ENCODE assay signal across 25 cellular contexts in genomic region chr20:42714298-42715141, GRCh38.
DNase-seq lines count a peak whose midpoint lies in the region; ATAC-seq and TF ChIP-seq lines count a peak whose summit lies in the region.
"Had no signal": no experiment of that assay in that cellular context is flagged by ENCODE, and none has a peak within 500 bp of the region (broad histone marks: within the 10 kb centered on the region; RNA-seq: fewer than 3 reads in every experiment).

No MANE protein-coding gene starts in this region.

- ATAC-seq in stimulated activated memory B cell treated with anti-CD40 and anti-IgM and Interleukin-4, amounts not matched to agents 10 μg/mL and 1 μg/mL and 100 μg/mL, for 72 hours = no peak
- ATAC-seq: activated T-helper 17 cell treated with anti-CD3 and anti-CD28 coated beads, Interleukin-2, amount 50 U/mL, for 72 hours; effector memory CD8-positive, alpha-beta T cell; psoas muscle had no signal

- no peak overlapping the region for H3K4me3 ChIP-seq in LNCaP clone FGC (ENCODE audit: low read depth, low read length)
- H3K4me3 ChIP-seq: cardiac muscle cell, psoas muscle, uterus had no signal

- H3K4me1 Mint-ChIP-seq in stimulated activated memory B cell treated with anti-CD40 and anti-IgM and Interleukin-4, amounts not matched to agents 10 μg/mL and 1 μg/mL and 100 μg/mL, for 72 hours = no peaks in the 10 kb centered on the region
- H3K4me1 Mint-ChIP-seq: activated naive CD4-positive, alpha-beta T cell treated with anti-CD3 and anti-CD28 coated beads, Interleukin-2, amount 50 U/mL, for 24 hours; activated T-helper 17 cell treated with anti-CD3 and anti-CD28 coated beads, Interleukin-2, amount 50 U/mL, for 72 hours; CD14-positive monocyte; memory B cell had no signal

- DNase-seq in LNCaP clone FGC (ENCODE audit: low read depth) = peak; percentile 1
- peak; percentile 31 for DNase-seq in NCI-H345 treated with DMSO at 0.1 percent for 48 hours (lab: John Stamatoyannopoulos, UW; ENCODE audit: unreplicated experiment)
- peak; percentile 24 for DNase-seq in mucosa of gallbladder (ENCODE audit: low spot score)
- no peak for DNase-seq in OCI-M2 (lab: John Stamatoyannopoulos, UW; ENCODE audit: unreplicated experiment)
- no peak for DNase-seq in NCI-H82 (lab: John Stamatoyannopoulos, UW)
- DNase-seq: activated CD4-positive, alpha-beta T cell treated with anti-CD3 and anti-CD28 coated beads, Interleukin-2, amount 50 U/mL, for 4 hours; activated CD8-positive, alpha-beta memory T cell treated with anti-CD3 and anti-CD28 coated beads, Interleukin-2, amount 50 U/mL, for 4 hours; cortex of kidney; effector memory CD8-positive, alpha-beta T cell; erythroblast; head of caudate nucleus; NCI-H187; NCI-H2227 treated with DMSO at 0.1 percent for 48 hours; psoas muscle; stimulated activated CD4-positive, alpha-beta T cell treated with anti-CD3 and anti-CD28 coated beads, Interleukin-15, amount 100 ng/mL, for 24 hours; stimulated activated naive CD4-positive, alpha-beta T cell treated with Interleukin-2 at 50 U/mL for 16 hours; uterus had no signal

- H3K36me3 Mint-ChIP-seq in stimulated activated memory B cell treated with anti-CD40 and anti-IgM and Interleukin-4, amounts not matched to agents 10 μg/mL and 1 μg/mL and 100 μg/mL, for 72 hours = no peaks in the 10 kb centered on the region
- H3K36me3 Mint-ChIP-seq: CD14-positive monocyte had no signal

- H3K9me3 Mint-ChIP-seq in stimulated activated memory B cell treated with anti-CD40 and anti-IgM and Interleukin-4, amounts not matched to agents 10 μg/mL and 1 μg/mL and 100 μg/mL, for 72 hours = peaks cover 11% of the 10 kb centered on the region

- no peak overlapping the region for H3K4me3 Mint-ChIP-seq in stimulated activated memory B cell treated with anti-CD40 and anti-IgM and Interleukin-4, amounts not matched to agents 10 μg/mL and 1 μg/mL and 100 μg/mL, for 72 hours
- H3K4me3 Mint-ChIP-seq: activated naive CD4-positive, alpha-beta T cell treated with anti-CD3 and anti-CD28 coated beads, Interleukin-2, amount 50 U/mL, for 24 hours; activated T-helper 17 cell treated with anti-CD3 and anti-CD28 coated beads, Interleukin-2, amount 50 U/mL, for 72 hours; CD14-positive monocyte; effector memory CD8-positive, alpha-beta T cell; memory B cell; T-helper 1 cell treated with Interleukin-12 subunit alpha and Interleukin-12 subunit beta and Interleukin-4 antibody, amounts not matched to agents 30 μg/mL and 1 μg/mL, for 36 hours had no signal

- TF ChIP-seq POLR2A in Raji (IDR thresholded peaks at IDR 0.05; ENCODE audit: insufficient read depth, low read depth, low read length) = 0 out of 2 replicates have a peak, but pooled peaks have one; percentile 19

- H3K27ac Mint-ChIP-seq in stimulated activated memory B cell treated with anti-CD40 and anti-IgM and Interleukin-4, amounts not matched to agents 10 μg/mL and 1 μg/mL and 100 μg/mL, for 72 hours = no peak overlapping the region
- H3K27ac Mint-ChIP-seq: activated naive CD4-positive, alpha-beta T cell treated with anti-CD3 and anti-CD28 coated beads, Interleukin-2, amount 50 U/mL, for 24 hours; activated T-helper 17 cell treated with anti-CD3 and anti-CD28 coated beads, Interleukin-2, amount 50 U/mL, for 72 hours; CD14-positive monocyte; effector memory CD8-positive, alpha-beta T cell; memory B cell; T-helper 1 cell treated with Interleukin-12 subunit alpha and Interleukin-12 subunit beta and Interleukin-4 antibody, amounts not matched to agents 30 μg/mL and 1 μg/mL, for 36 hours had no signal

- H3K27me3 Mint-ChIP-seq in stimulated activated memory B cell treated with anti-CD40 and anti-IgM and Interleukin-4, amounts not matched to agents 10 μg/mL and 1 μg/mL and 100 μg/mL, for 72 hours = no peaks in the 10 kb centered on the region
- H3K27me3 Mint-ChIP-seq: activated T-helper 17 cell treated with anti-CD3 and anti-CD28 coated beads, Interleukin-2, amount 50 U/mL, for 72 hours; effector memory CD8-positive, alpha-beta T cell; memory B cell had no signal

- TF ChIP-seq CTCF in LNCaP clone FGC (IDR thresholded peaks at IDR 0.05; ENCODE audit: control insufficient read depth, extremely low read depth, insufficient read depth) = no peak

Comparison
In these comparisons a context has a peak if more than half of its experiments do, and no peak if none do; other contexts are left out.
1. DNase-seq: peak in LNCaP clone FGC (single experiment), NCI-H345 treated with DMSO at 0.1 percent for 48 hours (single experiment) and mucosa of gallbladder (single experiment); none in OCI-M2 (single experiment) and NCI-H82 (single experiment).